In the genomic region with DNA sequence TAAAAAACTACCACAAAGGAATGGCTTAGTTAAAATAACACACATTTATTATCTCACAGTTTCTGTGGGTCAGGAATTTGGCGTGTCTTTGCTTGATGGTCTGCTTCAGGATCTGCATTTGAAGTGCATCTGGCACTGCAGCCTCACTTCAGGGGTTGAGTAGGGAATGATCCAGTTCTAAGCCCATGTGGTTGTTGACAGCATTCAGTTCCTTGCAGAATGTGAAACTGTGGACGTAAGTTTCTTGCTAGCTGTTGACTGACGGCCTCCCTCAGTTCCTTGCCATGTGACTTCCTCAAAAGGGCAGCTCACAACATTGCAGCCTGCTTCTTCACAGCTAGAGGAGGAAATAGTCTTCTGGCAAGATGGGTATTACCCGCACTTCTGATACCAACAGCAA, we compare ENCODE assay signal across 9 cellular contexts. TPM values are rescaled to one million over a fixed set of nuclear protein-coding genes. Genes with fewer than 3 reads are reported as not detected.
DNase-seq lines count a peak whose midpoint lies in the region; ATAC-seq and TF ChIP-seq lines count a peak whose summit lies in the region.
"Had no signal": no experiment of that assay in that cellular context is flagged by ENCODE, and none has a peak within 500 bp of the region (broad histone marks: within the 10 kb centered on the region; RNA-seq: fewer than 3 reads in every experiment).

No MANE protein-coding gene starts in this region.

- CTCF ChIA-PET in PC-9 (lab: Charles Lee) = no interaction called here

- no peaks in the 10 kb centered on the region for H3K36me3 ChIP-seq in transverse colon
- H3K36me3 ChIP-seq in PC-9 (ENCODE audit: low read depth) = no peaks in the 10 kb centered on the region

- H3F3A ChIP-seq in PC-9 (ENCODE audit: insufficient read depth, low read depth) = no peaks in the 10 kb centered on the region

- H3K4me3 ChIP-seq in Jurkat, Clone E6-1 (ENCODE audit: low read length) = peak overlapping the region; percentile 53
- H3K4me3 ChIP-seq in transverse colon (no peak overlapping the region), PC-9 (no peak overlapping the region)

- in situ Hi-C loops in transverse colon (cut with MboI; ENCODE audit: low pct_ligation_motif_present in 1 of 4, low pct_unique_long_range_greater_than_20kb in 1 of 4, low sequenced_read_pairs in 3 of 4) = no loop called here

- H3K27me3 ChIP-seq in transverse colon = no peaks in the 10 kb centered on the region
- H3K27me3 ChIP-seq in PC-9 (ENCODE audit: insufficient read depth, low read depth) = no peaks in the 10 kb centered on the region

- H3K79me2 ChIP-seq in PC-9 (ENCODE audit: low read depth) = no peaks in the 10 kb centered on the region

- H3K4me1 ChIP-seq in transverse colon (peaks cover 4 to 34% (median 18%) of the 10 kb centered on the region in 4 donors), PC-9 (replicated peaks; ENCODE audit: insufficient read depth) (no peaks in the 10 kb centered on the region)

- H3K27ac ChIP-seq in transverse colon = peak overlapping the region; percentile 7 to 64 (median 50)
- no peak overlapping the region for H3K27ac ChIP-seq in PC-9
- H3K27ac ChIP-seq: epithelial cell of prostate had no signal

- 0 to 42% methylated on average over 1 to 4 of the region's 4 CpGs for WGBS in transverse colon (ENCODE audit: low coverage in 1 of 2), 2 donors

- no peak overlapping the region for H2AFZ ChIP-seq in PC-9

- no peaks in the 10 kb centered on the region for H3K9me2 ChIP-seq in PC-9 (ENCODE audit: insufficient read depth)

- TF ChIP-seq CTCF in transverse colon (IDR thresholded peaks at IDR 0.05) (no peak), PC-9 (conservative IDR thresholded peaks at IDR 0.05) (no peak)

- H3K9me3 ChIP-seq in transverse colon (no peaks in the 10 kb centered on the region), PC-9 (ENCODE audit: insufficient read depth, low read depth) (no peaks in the 10 kb centered on the region)

- ATAC-seq in GM19025 (IDR thresholded peaks at IDR 0.05; ENCODE audit: low read depth, unreplicated experiment) (peak; percentile 63), HG02759 (IDR thresholded peaks at IDR 0.05; ENCODE audit: unreplicated experiment) (no peak)

- intact Hi-C loops in transverse colon (cut with DNase I; ENCODE audit: low total_unique reads) (no loop called here), PC-9 (cut with micrococcal nuclease; ENCODE audit: unreplicated experiment) (no loop called here)

- TF ChIP-seq POLR2A in transverse colon (IDR thresholded peaks at IDR 0.05) = no peak

- BruUV-seq in PC-9 (replicated peaks; lab: Mats Ljungman, UMichigan) = no TSS peak

- TF ChIP-seq EP300 in transverse colon (IDR thresholded peaks at IDR 0.05; ENCODE audit: low read depth) = no peak

- DNase-seq in Jurkat, Clone E6-1 (ENCODE audit: low read depth, low spot score) = peak; percentile 84
- DNase-seq in activated T-cell treated with anti-CD3 and anti-CD28 coated beads for 24 hours (ENCODE audit: low read depth) (peak; percentile 3), iris pigment epithelial cell (ENCODE audit: low read depth) (peak; percentile 60), transverse colon (peak; percentile 26), PC-9 (no peak), NCI-H146 treated with DMSO at 0.1 percent for 48 hours (lab: John Stamatoyannopoulos, UW; ENCODE audit: unreplicated experiment) (no peak)

- POLR2A ChIA-PET in PC-9 (lab: Charles Lee; ENCODE audit: unreplicated experiment) = no interaction called here

- H4K20me1 ChIP-seq in PC-9 (ENCODE audit: insufficient read depth) = no peaks in the 10 kb centered on the region

- H3K4me2 ChIP-seq in PC-9 = no peak overlapping the region

RNA-seq across cellular contexts. Expression of a gene that starts 2.1 kb away (rescaled TPM):
- 8.7 TPM for polyA plus RNA-seq in Jurkat, Clone E6-1 (2012; ENCODE audit: insufficient read depth, insufficient read length)
- total RNA-seq in transverse colon (10 to 100 TPM in 1 of 4 donors, 1 to 10 TPM in 3; 7.2 to 18.7 (median 7.7) TPM), PC-9 (2021) (not detected in 2 replicates)

RNA-seq across cellular contexts. Expression of a gene that starts 17.8 kb away (rescaled TPM):
- not detected for polyA plus RNA-seq in Jurkat, Clone E6-1 (2012; ENCODE audit: insufficient read depth, insufficient read length)
- total RNA-seq in transverse colon = 1 to 10 TPM in 2 of 4 donors, under 1 TPM in 1, not detected in 1; 0.80 to 6.7 (median 2.2) TPM
- total RNA-seq in PC-9 (2021) = not detected in 2 replicates

Comparison
In these comparisons a context has a peak if more than half of its experiments do, and no peak if none do; other contexts are left out.
1. DNase-seq: peak in Jurkat, Clone E6-1 (single experiment), activated T-cell treated with anti-CD3 and anti-CD28 coated beads for 24 hours (single experiment), iris pigment epithelial cell (single experiment) and transverse colon (single experiment); none in PC-9 (0 of 2) and NCI-H146 treated with DMSO at 0.1 percent for 48 hours (single experiment).